9 cellular contexts compared by ENCODE assay signal in genomic region chr1:20476260-20477038, GRCh38. TPM values are rescaled to one million over a fixed set of nuclear protein-coding genes. Genes with fewer than 3 reads are reported as not detected.
A peak's percentile ranks its signal among the peaks of the same experiment; 100 is the strongest.
DNase-seq lines count a peak whose midpoint lies in the region; ATAC-seq and FAIRE-seq lines count a peak whose summit lies in the region.
"Had no signal": no experiment of that assay in that cellular context is flagged by ENCODE, and none has a peak within 500 bp of the region (broad histone marks: within the 10 kb centered on the region; RNA-seq: fewer than 3 reads in every experiment).

No MANE protein-coding gene starts in this region.

- H3K27ac ChIP-seq in iPS-20b (ENCODE audit: low read length), result no peak overlapping the region
- H3K27ac ChIP-seq in small intestine (ENCODE audit: low read depth in 1 of 2, low read length in 1 of 2), result peak overlapping the region; percentile 81 to 91
- no peak overlapping the region for H3K27ac ChIP-seq in naive thymus-derived CD4-positive, alpha-beta T cell (ENCODE audit: low read depth, low read length)

- peaks cover 54% of the 10 kb centered on the region for H3K27me3 ChIP-seq in iPS-20b (ENCODE audit: insufficient read depth, low read length)
- H3K27me3 ChIP-seq in small intestine (ENCODE audit: control insufficient read depth in 2 of 2, insufficient read depth in 2 of 2, low read length in 2 of 2), result peaks cover 0 to 9% of the 10 kb centered on the region in 2 donors
- peaks cover 0 to 11% of the 10 kb centered on the region in 2 donors for H3K27me3 ChIP-seq in naive thymus-derived CD4-positive, alpha-beta T cell (ENCODE audit: control insufficient read depth in 2 of 2, insufficient read depth in 2 of 2, low read length in 2 of 2)

- H3K9me3 Mint-ChIP-seq in naive thymus-derived CD4-positive, alpha-beta T cell, result peaks cover 0 to 2% (median 0%) of the 10 kb centered on the region in 11 donors

- no peak overlapping the region for H3K27ac Mint-ChIP-seq in naive thymus-derived CD4-positive, alpha-beta T cell

- peaks cover 80 to 85% (median 82%) of the 10 kb centered on the region in 5 donors for H3K27me3 Mint-ChIP-seq in naive thymus-derived CD4-positive, alpha-beta T cell

- peak overlapping the region; percentile 52; the same call in 1 of the 2 replicates for H3K4me3 ChIP-seq in iPS-20b (ENCODE audit: low read length)
- peak overlapping the region in 1 of 2 donors; percentile 45 for H3K4me3 ChIP-seq in small intestine (ENCODE audit: low read depth in 1 of 2, low read length in 2 of 2)
- no peak overlapping the region for H3K4me3 ChIP-seq in naive thymus-derived CD4-positive, alpha-beta T cell (ENCODE audit: low read length)

- CTCF ChIA-PET in naive thymus-derived CD4-positive, alpha-beta T cell (lab: Charles Lee), result no interaction called here

- intact Hi-C loops in naive thymus-derived CD4-positive, alpha-beta T cell (cut with micrococcal nuclease), result no loop called here

- H3K36me3 ChIP-seq in iPS-20b (ENCODE audit: insufficient read depth, low read depth, low read length) (no peaks in the 10 kb centered on the region), small intestine (ENCODE audit: control insufficient read depth in 2 of 2, insufficient read depth in 2 of 2, low read length in 2 of 2) (no peaks in the 10 kb centered on the region)
- no peaks in the 10 kb centered on the region for H3K36me3 ChIP-seq in naive thymus-derived CD4-positive, alpha-beta T cell (ENCODE audit: control insufficient read depth in 2 of 3, insufficient read depth in 3 of 3, low read length in 3 of 3)

- H3K9ac ChIP-seq in iPS-20b (ENCODE audit: low read depth, low read length), result no peak overlapping the region

- peaks cover 13% of the 10 kb centered on the region for H3K4me1 ChIP-seq in iPS-20b (ENCODE audit: insufficient read depth, low read length)
- peaks cover 11 to 22% of the 10 kb centered on the region in 2 donors for H3K4me1 ChIP-seq in small intestine (ENCODE audit: control insufficient read depth in 2 of 2, insufficient read depth in 1 of 2, low read depth in 1 of 2, low read length in 1 of 2)
- H3K4me1 ChIP-seq in naive thymus-derived CD4-positive, alpha-beta T cell (ENCODE audit: control insufficient read depth in 2 of 2, insufficient read depth in 2 of 2, low read length in 2 of 2), result no peaks in the 10 kb centered on the region

- DNase-seq in HK-2 (ENCODE audit: unreplicated experiment) (peak; percentile 34), amygdala (lab: John Stamatoyannopoulos, UW) (peak in 41 of 56 donors; percentile 11 to 76 (median 49)), small intestine (peak; percentile 98)
- DNase-seq in naive thymus-derived CD4-positive, alpha-beta T cell, result no peak
- DNase-seq: NCI-H774 had no signal

- no peak for ATAC-seq in GM18511 (IDR thresholded peaks at IDR 0.05; ENCODE audit: unreplicated experiment)
- ATAC-seq in naive thymus-derived CD4-positive, alpha-beta T cell, result no peak
- ATAC-seq in GM21529 (IDR thresholded peaks at IDR 0.05; ENCODE audit: unreplicated experiment), result no peak

- FAIRE-seq in small intestine (lab: Jason Lieb, UNC), result no peak
- FAIRE-seq: GM18507 had no signal

- H3K4me3 Mint-ChIP-seq in naive thymus-derived CD4-positive, alpha-beta T cell, result no peak overlapping the region

- WGBS in small intestine, 3 donors, result 3 to 10% (median 5%) methylated on average over 32 to 33 of the region's 33 CpGs

- POLR2A ChIA-PET in naive thymus-derived CD4-positive, alpha-beta T cell (lab: Charles Lee), result no interaction called here

- peaks cover 0 to 6% (median 0%) of the 10 kb centered on the region in 7 donors for H3K4me1 Mint-ChIP-seq in naive thymus-derived CD4-positive, alpha-beta T cell

- H3K36me3 Mint-ChIP-seq in naive thymus-derived CD4-positive, alpha-beta T cell, result no peaks in the 10 kb centered on the region

- H3K9me3 ChIP-seq in iPS-20b (ENCODE audit: insufficient read depth, low read depth, low read length), result no peaks in the 10 kb centered on the region
- H3K9me3 ChIP-seq in small intestine (ENCODE audit: control insufficient read depth, low read depth), result no peaks in the 10 kb centered on the region
- no peaks in the 10 kb centered on the region for H3K9me3 ChIP-seq in naive thymus-derived CD4-positive, alpha-beta T cell (ENCODE audit: control insufficient read depth in 2 of 3, low read length in 3 of 3)

RNA-seq across cellular contexts. Expression of gene CAMK2N1, which starts 9.6 kb away (rescaled TPM):
- polyA plus RNA-seq in small intestine, result 100 to 1,000 TPM in 2 of 3 donors, 10 to 100 TPM in 1; 27.0 to 126 (median 120) TPM
- 1 to 10 TPM in 4 of 5 experiments, under 1 TPM in 1; 0.60 to 3.8 (median 2.9) TPM for total RNA-seq in naive thymus-derived CD4-positive, alpha-beta T cell
- polyA plus RNA-seq in naive thymus-derived CD4-positive, alpha-beta T cell, result under 1 TPM; 0.08 to 0.14 TPM

RNA-seq across cellular contexts. Expression of gene MUL1, which starts 31.5 kb away (rescaled TPM):
- polyA plus RNA-seq in small intestine, result 10 to 100 TPM in 2 of 3 donors, 1 to 10 TPM in 1; 6.9 to 22.6 (median 10.8) TPM
- total RNA-seq in naive thymus-derived CD4-positive, alpha-beta T cell, result 10 to 100 TPM; 16.5 to 21.5 (median 20.5) TPM
- 10 to 100 TPM; 24.7 to 40.5 TPM for polyA plus RNA-seq in naive thymus-derived CD4-positive, alpha-beta T cell

Comparison
In these comparisons a context has a peak if more than half of its experiments do, and no peak if none do; other contexts are left out.
1. DNase-seq: peak in HK-2 (single experiment), amygdala (41 of 56) and small intestine (single experiment); none in naive thymus-derived CD4-positive, alpha-beta T cell (0 of 9).
2. H3K27ac ChIP-seq: peak in small intestine (2 of 2); none in iPS-20b (single experiment) and naive thymus-derived CD4-positive, alpha-beta T cell (single experiment).
3. RNA of gene CAMK2N1, which starts 9.6 kb away (polyA plus RNA-seq): 27.0 to 126 TPM in small intestine; 0.08 to 0.14 TPM in naive thymus-derived CD4-positive, alpha-beta T cell; every median in the first group is over 10 times any median in the second.